ENCODE assay signal across 8 cellular contexts in genomic region chr12:120528861-120529525, GRCh38. TPM values are rescaled to one million over a fixed set of nuclear protein-coding genes. Genes with fewer than 3 reads are reported as not detected.
A peak's percentile ranks its signal among the peaks of the same experiment; 100 is the strongest.
DNase-seq lines count a peak whose midpoint lies in the region; ATAC-seq and TF ChIP-seq lines count a peak whose summit lies in the region.

TSS of gene COQ5 (minus strand) at chr12:120529158. CDS start at chr12:120529141, 17 bp downstream.

- H3K36me3 ChIP-seq in PC-3 (ENCODE audit: low read depth, low read length) (no peaks in the 10 kb centered on the region), muscle layer of colon (ENCODE audit: insufficient read depth, low read length) (no peaks in the 10 kb centered on the region)

- peak within 1 kb of the TSS; percentile 97 for H2AFZ ChIP-seq in PC-3 (ENCODE audit: low read length)

- H3K27ac ChIP-seq in PC-3 (ENCODE audit: low read length) (peak within 1 kb of the TSS; percentile 86), muscle layer of colon (ENCODE audit: low read depth, low read length) (peak within 1 kb of the TSS; percentile 94)

- ATAC-seq in GM21515 (IDR thresholded peaks at IDR 0.05; ENCODE audit: unreplicated experiment) (peak; percentile 57), PC-3 (peak; percentile 63), esophagus mucosa (peak; percentile 88)

- H3F3A ChIP-seq in PC-3 (ENCODE audit: low read length, unreplicated experiment), result peaks cover 13% of the 10 kb centered on the region

- H3K27me3 ChIP-seq in PC-3 (ENCODE audit: low read length) (no peaks in the 10 kb centered on the region), muscle layer of colon (ENCODE audit: control insufficient read depth in 1 of 2, insufficient read depth in 2 of 2, low read length in 2 of 2) (no peaks in the 10 kb centered on the region)

- no peaks in the 10 kb centered on the region for H4K20me1 ChIP-seq in PC-3 (ENCODE audit: low read length)

- intact Hi-C loops in PC-3 (cut with micrococcal nuclease), result loop anchor here (1.0 to 2.0 kb wide), 2 partner anchors 34 to 60 kb away; partner anchors contain the start of gene SRSF9

- peaks cover 39% of the 10 kb centered on the region for H3K4me1 ChIP-seq in PC-3 (ENCODE audit: insufficient read depth, low read length)
- H3K4me1 ChIP-seq in muscle layer of colon (ENCODE audit: insufficient read depth, low read length), result peaks cover 4% of the 10 kb centered on the region

- peak; percentile 90 for DNase-seq in D341Med (ENCODE audit: low spot score)
- peak; percentile 49 for DNase-seq in HuH-7.5 (ENCODE audit: low spot score)
- DNase-seq in PC-3, result peak; percentile 87
- peak; percentile 89 to 91 for DNase-seq in activated T-cell treated with anti-CD3 and anti-CD28 coated beads, Interleukin-2, amount 50 U/mL, for 48 hours
- DNase-seq in stimulated activated CD8-positive, alpha-beta memory T cell treated with anti-CD3 and anti-CD28 coated beads, Interleukin-7, amount 100 ng/mL, for 24 hours (ENCODE audit: low read depth), result peak; percentile 63

- peak within 1 kb of the TSS; percentile 84 for H3K9ac ChIP-seq in PC-3 (ENCODE audit: low read length)
- H3K9ac ChIP-seq in muscle layer of colon (ENCODE audit: low read length), result peak within 1 kb of the TSS; percentile 21

- H3K9me2 ChIP-seq in PC-3 (replicated peaks; ENCODE audit: low read length), result no peaks in the 10 kb centered on the region

- TF ChIP-seq CTCF in PC-3 (conservative IDR thresholded peaks at IDR 0.05; ENCODE audit: low read depth, low read length), result no peak

- H3K4me2 ChIP-seq in PC-3 (ENCODE audit: low read length), result peak within 1 kb of the TSS; percentile 95

- H3K9me3 ChIP-seq in PC-3 (ENCODE audit: low read length) (no peaks in the 10 kb centered on the region), muscle layer of colon (ENCODE audit: low read length) (no peaks in the 10 kb centered on the region)

- peaks cover 30% of the 10 kb centered on the region for H3K79me2 ChIP-seq in PC-3 (ENCODE audit: low read length)

- H3K4me3 ChIP-seq in PC-3 (ENCODE audit: low read length) (peak within 1 kb of the TSS; percentile 98), muscle layer of colon (ENCODE audit: low read depth in 1 of 2, low read length in 2 of 2) (peak within 1 kb of the TSS; percentile 59 to 96)

- CTCF ChIA-PET in PC-3 (lab: Charles Lee), result no interaction called here

- POLR2A ChIA-PET in PC-3 (lab: Charles Lee; ENCODE audit: unreplicated experiment), result interaction anchor here (0.6 to 1.2 kb wide), 10 partner anchors 9 to 1972 kb away, joined by 3 to 6 read pairs (median 4); partner anchors contain the start of gene RNU4-2

- no TSS peak for BruUV-seq in PC-3 (replicated peaks; lab: Mats Ljungman, UMichigan)

RNA-seq across cellular contexts. Expression of gene COQ5, which starts in this region (rescaled TPM):
- total RNA-seq in PC-3 (2014; rRNA removed) (40.4 and 41.2 TPM in 2 replicates), esophagus mucosa (23.2 TPM)

Comparison
In these comparisons a context has a peak if more than half of its experiments do, and no peak if none do; other contexts are left out.
1. Peak in every context shown above with its lines: DNase-seq, ATAC-seq, H3K4me3 ChIP-seq and H3K27ac ChIP-seq.